1 cellular context compared by ENCODE assay signal in the genomic region with DNA sequence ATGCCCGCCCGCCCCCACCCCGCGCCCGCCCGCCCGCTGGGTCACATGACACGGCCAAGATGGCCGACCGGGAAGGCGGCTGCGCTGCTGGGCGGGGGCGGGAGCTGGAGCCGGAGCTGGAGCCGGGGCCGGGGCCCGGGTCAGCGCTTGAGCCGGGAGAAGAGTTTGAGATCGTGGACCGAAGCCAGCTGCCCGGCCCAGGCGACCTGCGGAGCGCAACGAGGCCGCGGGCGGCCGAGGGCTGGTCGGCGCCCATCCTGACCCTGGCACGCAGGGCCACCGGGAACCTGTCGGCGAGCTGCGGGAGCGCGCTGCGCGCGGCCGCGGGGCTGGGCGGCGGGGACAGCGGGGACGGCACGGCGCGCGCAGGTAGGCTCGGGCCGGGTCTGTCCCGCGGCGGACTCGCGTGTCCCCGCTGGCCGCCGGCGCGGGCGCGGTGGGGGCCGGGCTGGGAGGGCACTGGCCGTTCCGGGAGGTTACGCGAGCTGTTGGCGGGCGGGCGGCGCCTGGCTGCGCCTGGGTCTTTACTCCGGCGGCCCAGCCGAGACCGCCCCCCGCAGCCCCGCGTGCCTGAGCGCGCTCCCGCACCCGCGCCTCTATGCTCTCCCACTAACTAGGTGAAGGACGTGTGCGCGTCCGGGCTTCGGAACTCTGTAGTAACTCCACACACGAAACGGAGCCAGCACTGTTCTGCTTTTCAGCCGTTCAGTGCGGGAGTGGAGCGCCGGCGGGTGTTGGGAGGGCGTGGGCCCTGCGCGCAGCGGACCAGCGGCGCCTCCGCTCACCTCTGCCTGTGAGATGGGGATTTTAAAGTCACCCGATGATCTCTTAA.
TF ChIP-seq lines count a peak whose summit lies in the region.

Gene RUFY1, plus strand, starts transcription at position 44 of the 832 bp plus-strand sequence. Its CDS starts 16 bp downstream, at position 60.

TF ChIP-seq in GM12878, 131 proteins besides CTCF, POLR2A, EP300 and RAD21 (continued from another document and continues in another):
- TF ChIP-seq, protein P1, sequence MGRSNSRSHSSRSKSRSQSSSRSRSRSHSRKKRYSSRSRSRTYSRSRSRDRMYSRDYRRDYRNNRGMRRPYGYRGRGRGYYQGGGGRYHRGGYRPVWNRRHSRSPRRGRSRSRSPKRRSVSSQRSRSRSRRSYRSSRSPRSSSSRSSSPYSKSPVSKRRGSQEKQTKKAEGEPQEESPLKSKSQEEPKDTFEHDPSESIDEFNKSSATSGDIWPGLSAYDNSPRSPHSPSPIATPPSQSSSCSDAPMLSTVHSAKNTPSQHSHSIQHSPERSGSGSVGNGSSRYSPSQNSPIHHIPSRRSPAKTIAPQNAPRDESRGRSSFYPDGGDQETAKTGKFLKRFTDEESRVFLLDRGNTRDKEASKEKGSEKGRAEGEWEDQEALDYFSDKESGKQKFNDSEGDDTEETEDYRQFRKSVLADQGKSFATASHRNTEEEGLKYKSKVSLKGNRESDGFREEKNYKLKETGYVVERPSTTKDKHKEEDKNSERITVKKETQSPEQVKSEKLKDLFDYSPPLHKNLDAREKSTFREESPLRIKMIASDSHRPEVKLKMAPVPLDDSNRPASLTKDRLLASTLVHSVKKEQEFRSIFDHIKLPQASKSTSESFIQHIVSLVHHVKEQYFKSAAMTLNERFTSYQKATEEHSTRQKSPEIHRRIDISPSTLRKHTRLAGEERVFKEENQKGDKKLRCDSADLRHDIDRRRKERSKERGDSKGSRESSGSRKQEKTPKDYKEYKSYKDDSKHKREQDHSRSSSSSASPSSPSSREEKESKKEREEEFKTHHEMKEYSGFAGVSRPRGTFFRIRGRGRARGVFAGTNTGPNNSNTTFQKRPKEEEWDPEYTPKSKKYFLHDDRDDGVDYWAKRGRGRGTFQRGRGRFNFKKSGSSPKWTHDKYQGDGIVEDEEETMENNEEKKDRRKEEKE (IDR thresholded peaks at IDR 0.05) = no peak
- no peak for TF ChIP-seq SUZ12 (IDR thresholded peaks at IDR 0.05; ENCODE audit: unreplicated experiment)
- TF ChIP-seq GATAD2B (conservative IDR thresholded peaks at IDR 0.05; ENCODE audit: low read depth) = peak; percentile 78
- TF ChIP-seq KLF5 (IDR thresholded peaks at IDR 0.05; ENCODE audit: partially characterized antibody) = no peak
- TF ChIP-seq SREBF2 (IDR thresholded peaks at IDR 0.05; ENCODE audit: low read length) = no peak
- no peak for TF ChIP-seq RELA (IDR thresholded peaks at IDR 0.05; ENCODE audit: borderline replicate concordance, partially characterized antibody)
- TF ChIP-seq KDM1A (IDR thresholded peaks at IDR 0.05; ENCODE audit: borderline replicate concordance) = no peak
- no peak for TF ChIP-seq ZNF207 (IDR thresholded peaks at IDR 0.05; ENCODE audit: borderline replicate concordance)
- TF ChIP-seq KAT2A (conservative IDR thresholded peaks at IDR 0.05; ENCODE audit: control insufficient read depth, low read depth, low read length) = no peak
- no peak for TF ChIP-seq WRNIP1 (IDR thresholded peaks at IDR 0.05; ENCODE audit: borderline replicate concordance, low read depth, low read length)
- TF ChIP-seq SP1 (IDR thresholded peaks at IDR 0.05; ENCODE audit: low read depth, low read length) = no peak
- peak; percentile 79 for TF ChIP-seq IKZF1 (conservative IDR thresholded peaks at IDR 0.05)
- TF ChIP-seq, protein P2, sequence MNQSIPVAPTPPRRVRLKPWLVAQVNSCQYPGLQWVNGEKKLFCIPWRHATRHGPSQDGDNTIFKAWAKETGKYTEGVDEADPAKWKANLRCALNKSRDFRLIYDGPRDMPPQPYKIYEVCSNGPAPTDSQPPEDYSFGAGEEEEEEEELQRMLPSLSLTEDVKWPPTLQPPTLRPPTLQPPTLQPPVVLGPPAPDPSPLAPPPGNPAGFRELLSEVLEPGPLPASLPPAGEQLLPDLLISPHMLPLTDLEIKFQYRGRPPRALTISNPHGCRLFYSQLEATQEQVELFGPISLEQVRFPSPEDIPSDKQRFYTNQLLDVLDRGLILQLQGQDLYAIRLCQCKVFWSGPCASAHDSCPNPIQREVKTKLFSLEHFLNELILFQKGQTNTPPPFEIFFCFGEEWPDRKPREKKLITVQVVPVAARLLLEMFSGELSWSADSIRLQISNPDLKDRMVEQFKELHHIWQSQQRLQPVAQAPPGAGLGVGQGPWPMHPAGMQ (IDR thresholded peaks at IDR 0.05; ENCODE audit: borderline replicate concordance) = no peak
- no peak; the same call in 1 of the 2 replicates for TF ChIP-seq CREB1 (IDR thresholded peaks at IDR 0.05; ENCODE audit: low read depth)
- peak; percentile 82 for TF ChIP-seq BACH1 (IDR thresholded peaks at IDR 0.05; ENCODE audit: borderline replicate concordance)
- TF ChIP-seq, protein P3, sequence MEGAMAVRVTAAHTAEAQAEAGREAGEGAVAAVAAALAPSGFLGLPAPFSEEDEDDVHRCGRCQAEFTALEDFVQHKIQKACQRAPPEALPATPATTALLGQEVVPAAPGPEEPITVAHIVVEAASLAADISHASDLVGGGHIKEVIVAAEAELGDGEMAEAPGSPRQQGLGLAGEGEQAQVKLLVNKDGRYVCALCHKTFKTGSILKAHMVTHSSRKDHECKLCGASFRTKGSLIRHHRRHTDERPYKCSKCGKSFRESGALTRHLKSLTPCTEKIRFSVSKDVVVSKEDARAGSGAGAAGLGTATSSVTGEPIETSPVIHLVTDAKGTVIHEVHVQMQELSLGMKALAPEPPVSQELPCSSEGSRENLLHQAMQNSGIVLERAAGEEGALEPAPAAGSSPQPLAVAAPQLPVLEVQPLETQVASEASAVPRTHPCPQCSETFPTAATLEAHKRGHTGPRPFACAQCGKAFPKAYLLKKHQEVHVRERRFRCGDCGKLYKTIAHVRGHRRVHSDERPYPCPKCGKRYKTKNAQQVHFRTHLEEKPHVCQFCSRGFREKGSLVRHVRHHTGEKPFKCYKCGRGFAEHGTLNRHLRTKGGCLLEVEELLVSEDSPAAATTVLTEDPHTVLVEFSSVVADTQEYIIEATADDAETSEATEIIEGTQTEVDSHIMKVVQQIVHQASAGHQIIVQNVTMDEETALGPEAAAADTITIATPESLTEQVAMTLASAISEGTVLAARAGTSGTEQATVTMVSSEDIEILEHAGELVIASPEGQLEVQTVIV (IDR thresholded peaks at IDR 0.05; ENCODE audit: borderline replicate concordance, partially characterized antibody) = no peak
- peak; percentile 30 to 81; a peak in 3 of 4 replicates for TF ChIP-seq BHLHE40 (IDR thresholded peaks at IDR 0.05; ENCODE audit: borderline replicate concordance in 1 of 2, low read depth in 2 of 2, low read length in 1 of 2)
- no peak for TF ChIP-seq STAT1 (conservative IDR thresholded peaks at IDR 0.05)
- no peak for TF ChIP-seq RFX5 (IDR thresholded peaks at IDR 0.05; ENCODE audit: low read depth, low read length)
- peak; percentile 95 for TF ChIP-seq YY1 (IDR thresholded peaks at IDR 0.05; ENCODE audit: low read depth, low read length)
- TF ChIP-seq IKZF2 (IDR thresholded peaks at IDR 0.05) = no peak
- no peak for TF ChIP-seq CHD1 (IDR thresholded peaks at IDR 0.05; ENCODE audit: low read depth, low read length)
- TF ChIP-seq CBX3 (IDR thresholded peaks at IDR 0.05; ENCODE audit: borderline replicate concordance, low read depth) = no peak
- TF ChIP-seq HDGF (IDR thresholded peaks at IDR 0.05) = no peak
- no peak for TF ChIP-seq CEBPB (IDR thresholded peaks at IDR 0.05; ENCODE audit: borderline replicate concordance in 1 of 2, low read depth in 2 of 2, low read length in 2 of 2)
- peak; percentile 75 for TF ChIP-seq NKRF (conservative IDR thresholded peaks at IDR 0.05)
- no peak for TF ChIP-seq TCF7 (IDR thresholded peaks at IDR 0.05; ENCODE audit: borderline replicate concordance)
- no peak for TF ChIP-seq BCL11A (IDR thresholded peaks at IDR 0.05; ENCODE audit: low read depth, low read length)
- no peak for TF ChIP-seq RCOR1 (conservative IDR thresholded peaks at IDR 0.05; ENCODE audit: low read depth, low read length)
- no peak for TF ChIP-seq HDAC2 (IDR thresholded peaks at IDR 0.05)
- TF ChIP-seq NFIC (IDR thresholded peaks at IDR 0.05; ENCODE audit: low read depth, low read length) = no peak
- peak; percentile 5 to 57; a peak in 1 of 4 replicates for TF ChIP-seq SRF (IDR thresholded peaks at IDR 0.05; ENCODE audit: low read depth in 2 of 2, low read length in 2 of 2)
- TF ChIP-seq ZBTB11 (CRISPR knock-in tag; IDR thresholded peaks at IDR 0.05) = no peak
- TF ChIP-seq CREM (IDR thresholded peaks at IDR 0.05; ENCODE audit: low read depth) = no peak
- TF ChIP-seq GABPA (IDR thresholded peaks at IDR 0.05; ENCODE audit: low read depth) = no peak
- TF ChIP-seq, protein P4, sequence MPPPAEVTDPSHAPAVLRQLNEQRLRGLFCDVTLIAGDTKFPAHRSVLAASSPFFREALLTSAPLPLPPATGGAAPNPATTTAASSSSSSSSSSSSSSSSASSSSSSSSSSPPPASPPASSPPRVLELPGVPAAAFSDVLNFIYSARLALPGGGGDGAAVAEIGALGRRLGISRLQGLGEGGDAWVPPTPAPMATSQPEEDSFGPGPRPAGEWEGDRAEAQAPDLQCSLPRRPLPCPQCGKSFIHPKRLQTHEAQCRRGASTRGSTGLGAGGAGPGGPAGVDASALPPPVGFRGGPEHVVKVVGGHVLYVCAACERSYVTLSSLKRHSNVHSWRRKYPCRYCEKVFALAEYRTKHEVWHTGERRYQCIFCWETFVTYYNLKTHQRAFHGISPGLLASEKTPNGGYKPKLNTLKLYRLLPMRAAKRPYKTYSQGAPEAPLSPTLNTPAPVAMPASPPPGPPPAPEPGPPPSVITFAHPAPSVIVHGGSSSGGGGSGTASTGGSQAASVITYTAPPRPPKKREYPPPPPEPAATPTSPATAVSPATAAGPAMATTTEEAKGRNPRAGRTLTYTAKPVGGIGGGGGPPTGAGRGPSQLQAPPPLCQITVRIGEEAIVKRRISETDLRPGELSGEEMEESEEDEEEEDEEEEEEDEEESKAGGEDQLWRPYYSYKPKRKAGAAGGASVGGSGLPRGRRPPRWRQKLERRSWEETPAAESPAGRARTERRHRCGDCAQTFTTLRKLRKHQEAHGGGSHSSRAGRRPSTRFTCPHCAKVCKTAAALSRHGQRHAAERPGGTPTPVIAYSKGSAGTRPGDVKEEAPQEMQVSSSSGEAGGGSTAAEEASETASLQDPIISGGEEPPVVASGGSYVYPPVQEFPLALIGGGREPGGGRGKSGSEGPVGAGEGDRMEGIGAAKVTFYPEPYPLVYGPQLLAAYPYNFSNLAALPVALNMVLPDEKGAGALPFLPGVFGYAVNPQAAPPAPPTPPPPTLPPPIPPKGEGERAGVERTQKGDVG (CRISPR knock-in tag; IDR thresholded peaks at IDR 0.05) = no peak
- TF ChIP-seq YBX1 (IDR thresholded peaks at IDR 0.05) = no peak
- no peak for TF ChIP-seq PAX8 (IDR thresholded peaks at IDR 0.05)
- no peak for TF ChIP-seq NBN (IDR thresholded peaks at IDR 0.05)
- no peak for TF ChIP-seq ZZZ3 (IDR thresholded peaks at IDR 0.05; ENCODE audit: control insufficient read depth, insufficient read length, low read depth)
- TF ChIP-seq CBX5 (IDR thresholded peaks at IDR 0.05; ENCODE audit: low read depth) = no peak
- TF ChIP-seq PML (IDR thresholded peaks at IDR 0.05; ENCODE audit: low read length) = peak; percentile 82; the same call in 1 of the 2 replicates
- TF ChIP-seq MTA3 (IDR thresholded peaks at IDR 0.05; ENCODE audit: borderline replicate concordance, low read length) = no peak
- TF ChIP-seq, protein P5, sequence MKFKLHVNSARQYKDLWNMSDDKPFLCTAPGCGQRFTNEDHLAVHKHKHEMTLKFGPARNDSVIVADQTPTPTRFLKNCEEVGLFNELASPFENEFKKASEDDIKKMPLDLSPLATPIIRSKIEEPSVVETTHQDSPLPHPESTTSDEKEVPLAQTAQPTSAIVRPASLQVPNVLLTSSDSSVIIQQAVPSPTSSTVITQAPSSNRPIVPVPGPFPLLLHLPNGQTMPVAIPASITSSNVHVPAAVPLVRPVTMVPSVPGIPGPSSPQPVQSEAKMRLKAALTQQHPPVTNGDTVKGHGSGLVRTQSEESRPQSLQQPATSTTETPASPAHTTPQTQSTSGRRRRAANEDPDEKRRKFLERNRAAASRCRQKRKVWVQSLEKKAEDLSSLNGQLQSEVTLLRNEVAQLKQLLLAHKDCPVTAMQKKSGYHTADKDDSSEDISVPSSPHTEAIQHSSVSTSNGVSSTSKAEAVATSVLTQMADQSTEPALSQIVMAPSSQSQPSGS (IDR thresholded peaks at IDR 0.05; ENCODE audit: low read length) = no peak
- TF ChIP-seq ZSCAN29 (IDR thresholded peaks at IDR 0.05) = 0 out of 2 replicates have a peak, but pooled peaks have one; percentile 15
- no peak for TF ChIP-seq NFXL1 (IDR thresholded peaks at IDR 0.05; ENCODE audit: borderline replicate concordance)
- TF ChIP-seq CHD2 (IDR thresholded peaks at IDR 0.05; ENCODE audit: borderline replicate concordance, low read depth, low read length) = no peak
- TF ChIP-seq SIX5 (IDR thresholded peaks at IDR 0.05; ENCODE audit: low read depth, low read length, severe bottlenecking) = no peak
